In the genomic region with DNA sequence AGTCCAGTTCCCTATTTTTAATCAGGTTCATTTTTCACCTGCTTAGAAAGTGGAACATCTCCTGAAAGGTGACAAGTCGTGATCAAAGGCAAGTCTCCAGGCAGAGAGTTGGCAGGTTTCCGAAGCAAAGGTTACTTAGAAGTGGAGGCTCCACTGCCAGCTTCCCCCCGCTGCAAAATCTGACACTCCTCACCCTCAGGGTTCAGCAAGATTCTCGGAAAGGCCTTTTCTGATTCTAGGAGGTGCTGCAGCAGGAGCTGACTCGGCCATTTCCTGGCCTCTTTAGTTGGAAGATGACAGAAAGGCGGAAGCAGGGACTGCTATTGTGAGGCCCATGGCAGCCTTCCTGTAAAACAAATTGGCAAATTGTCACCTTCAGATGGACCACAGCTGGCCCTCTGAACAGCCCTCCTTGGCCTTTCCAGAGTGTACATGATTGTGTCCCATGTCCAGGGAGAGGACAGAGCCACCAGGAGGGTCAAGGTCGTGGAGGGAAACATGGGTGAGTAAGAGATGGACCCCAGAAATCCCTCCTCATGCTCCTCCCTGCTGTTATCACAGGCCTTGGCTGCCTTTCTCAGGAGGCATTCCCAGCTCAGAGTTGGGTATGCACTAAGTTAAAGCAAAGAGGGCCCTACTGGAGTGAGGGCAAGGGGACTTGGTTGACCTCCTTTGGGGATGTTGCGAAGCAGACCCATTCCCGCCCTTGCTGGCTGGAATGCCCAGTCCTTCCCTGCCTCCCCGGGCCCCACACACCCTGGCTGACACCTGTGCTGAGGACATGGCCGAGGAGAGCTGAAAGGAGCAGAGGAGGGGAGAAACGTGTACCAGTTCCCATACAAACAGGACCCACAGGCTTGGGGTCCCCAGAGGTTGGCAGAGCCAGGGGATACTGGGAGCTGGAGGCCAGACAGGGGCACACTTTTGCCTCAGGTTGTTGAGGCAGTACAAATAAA, we compare ENCODE assay signal across 8 cellular contexts.
A peak's percentile ranks its signal among the peaks of the same experiment; 100 is the strongest.
DNase-seq lines count a peak whose midpoint lies in the region; ATAC-seq and TF ChIP-seq lines count a peak whose summit lies in the region.

No MANE protein-coding gene starts in this region.

- H3K4me3 Mint-ChIP-seq in activated T-cell treated with anti-CD3 and anti-CD28 coated beads, Interleukin-2, amount 50 U/mL, for 24 hours, result peak overlapping the region; percentile 74

- intact Hi-C loops in psoas muscle (cut with DNase I), result loop anchor here (1.0 to 10.0 kb wide), 7 partner anchors 47 to 349 kb away; no protein-coding TSS in a partner anchor

- peaks cover 64% of the 10 kb centered on the region for H3K4me1 ChIP-seq in psoas muscle

- DNase-seq in CD1c-positive myeloid dendritic cell (ENCODE audit: extremely low spot score) (peak; percentile 84), NCI-H2081 (lab: John Stamatoyannopoulos, UW) (peak; percentile 44 to 61), fibroblast of pulmonary artery (ENCODE audit: low read depth) (peak; percentile 43), psoas muscle (no peak), iPS-NIHi11 (ENCODE audit: low spot score) (no peak), GM10266 (ENCODE audit: extremely low spot score) (no peak), NCI-H1048 (lab: John Stamatoyannopoulos, UW) (no peak)
- DNase-seq in activated T-cell treated with anti-CD3 and anti-CD28 coated beads, Interleukin-2, amount 50 U/mL, for 24 hours, result peak; percentile 69

- no peak for TF ChIP-seq CTCF in fibroblast of pulmonary artery (IDR thresholded peaks at IDR 0.05; ENCODE audit: low read length, missing control alignments)
- TF ChIP-seq CTCF in psoas muscle (IDR thresholded peaks at IDR 0.05), result no peak
- no peak for TF ChIP-seq CTCF in GM10266 (IDR thresholded peaks at IDR 0.05; ENCODE audit: control insufficient read depth, insufficient read depth, low read depth, missing control alignments)

- H3K27me3 Mint-ChIP-seq in activated T-cell treated with anti-CD3 and anti-CD28 coated beads, Interleukin-2, amount 50 U/mL, for 24 hours, result no peaks in the 10 kb centered on the region

- H3K27ac Mint-ChIP-seq in activated T-cell treated with anti-CD3 and anti-CD28 coated beads, Interleukin-2, amount 50 U/mL, for 24 hours, result peak overlapping the region; percentile 100

- no peaks in the 10 kb centered on the region for H3K27me3 ChIP-seq in psoas muscle (ENCODE audit: insufficient read depth in 3 of 3, low read length in 2 of 3)

- peak in 3 of 4 donors; percentile 1 to 24 (median 5) for ATAC-seq in psoas muscle

- no peaks in the 10 kb centered on the region for H3K9me3 ChIP-seq in psoas muscle

- H3K9me3 Mint-ChIP-seq in activated T-cell treated with anti-CD3 and anti-CD28 coated beads, Interleukin-2, amount 50 U/mL, for 24 hours, result peaks cover 2% of the 10 kb centered on the region

- H3K36me3 ChIP-seq in psoas muscle (ENCODE audit: insufficient read depth in 1 of 2, low read depth in 1 of 2), result no peaks in the 10 kb centered on the region

- peaks cover 94% of the 10 kb centered on the region for H3K4me1 Mint-ChIP-seq in activated T-cell treated with anti-CD3 and anti-CD28 coated beads, Interleukin-2, amount 50 U/mL, for 24 hours (ENCODE audit: low read depth)

- H3K4me3 ChIP-seq in fibroblast of pulmonary artery (replicated peaks; ENCODE audit: low read depth, low read length) (no peak overlapping the region), psoas muscle (peak overlapping the region; percentile 35)

- WGBS in psoas muscle, 3 donors, result 26 to 42% (median 27%) methylated on average over 12 of the region's 12 CpGs

- peak overlapping the region; percentile 94 for H3K27ac ChIP-seq in psoas muscle

- no peaks in the 10 kb centered on the region for H3K36me3 Mint-ChIP-seq in activated T-cell treated with anti-CD3 and anti-CD28 coated beads, Interleukin-2, amount 50 U/mL, for 24 hours (ENCODE audit: low read depth)

Comparison
In these comparisons a context has a peak if more than half of its experiments do, and no peak if none do; other contexts are left out.
1. DNase-seq: peak in CD1c-positive myeloid dendritic cell (single experiment), NCI-H2081 (2 of 2), activated T-cell treated with anti-CD3 and anti-CD28 coated beads, Interleukin-2, amount 50 U/mL, for 24 hours (single experiment) and fibroblast of pulmonary artery (single experiment); none in psoas muscle (0 of 2), iPS-NIHi11 (single experiment), GM10266 (single experiment) and NCI-H1048 (single experiment).